Comparison of ENCODE assay signal across 19 cellular contexts in genomic region chr20:55386686-55387085, GRCh38.
"Had no signal": no experiment of that assay in that cellular context is flagged by ENCODE, and none has a peak within 500 bp of the region (broad histone marks: within the 10 kb centered on the region; RNA-seq: fewer than 3 reads in every experiment).

No MANE protein-coding gene starts in this region.

- H3K36me3 ChIP-seq: gastrocnemius medialis, heart right ventricle, left lung had no signal

- DNase-seq: activated CD4-positive, alpha-beta T cell treated with anti-CD3 and anti-CD28 coated beads for 48 hours; activated CD8-positive, alpha-beta memory T cell treated with anti-CD3 and anti-CD28 coated beads, Interleukin-2, amount 50 U/mL, for 48 hours; activated gamma-delta T cell; activated T-cell treated with anti-CD3 and anti-CD28 coated beads, Interleukin-2, amount 50 U/mL, for 72 hours; amygdala; cerebellar nuclear complex; effector CD8-positive, alpha-beta T cell; gastrocnemius medialis; heart right ventricle; left lung; naive thymus-derived CD8-positive, alpha-beta T cell; retina; stimulated activated CD4-positive, alpha-beta T cell treated with anti-CD3 and anti-CD28 coated beads, Interleukin-12 subunit alpha, Interleukin-12 subunit beta, amount 100 ng/mL, for 4 hours; stimulated activated CD4-positive, alpha-beta T cell treated with anti-CD3 and anti-CD28 coated beads, Interleukin-2, amount 100 ng/mL, for 24 hours had no signal

- H3K27me3 ChIP-seq: gastrocnemius medialis, heart right ventricle, left lung had no signal

- H3K4me1 ChIP-seq: gastrocnemius medialis, heart right ventricle, left lung, parathyroid adenoma had no signal

- FAIRE-seq: endothelial cell of umbilical vein, islet of Langerhans had no signal

- ATAC-seq: activated naive CD4-positive, alpha-beta T cell treated with anti-CD3 and anti-CD28 coated beads, Interleukin-2, amount 50 U/mL, for 72 hours; activated T-cell treated with anti-CD3 and anti-CD28 coated beads, Interleukin-2, amount 50 U/mL, for 72 hours; gastrocnemius medialis; heart right ventricle; left lung; naive thymus-derived CD8-positive, alpha-beta T cell; stimulated activated effector memory CD8-positive, alpha-beta T cell treated with anti-CD3 and anti-CD28 coated beads, Interleukin-12 subunit alpha, Interleukin-12 subunit beta, amount 100 ng/mL, for 72 hours had no signal

- H3K27ac ChIP-seq: gastrocnemius medialis, heart right ventricle, left lung, parathyroid adenoma had no signal

- H3K4me3 ChIP-seq: gastrocnemius medialis, heart right ventricle, left lung had no signal

- H3K9me3 ChIP-seq: gastrocnemius medialis, left lung had no signal
